Comparison of ENCODE assay signal across 8 cellular contexts in genomic region chr12:92133795-92134637, GRCh38. TPM values are rescaled to one million over a fixed set of nuclear protein-coding genes. Genes with fewer than 3 reads are reported as not detected.
DNase-seq lines count a peak whose midpoint lies in the region; TF ChIP-seq lines count a peak whose summit lies in the region.

No MANE protein-coding gene starts in this region.

- no peaks in the 10 kb centered on the region for H3K9me3 ChIP-seq in colonic mucosa

- no peaks in the 10 kb centered on the region for H3K27me3 Mint-ChIP-seq in activated naive CD4-positive, alpha-beta T cell treated with anti-CD3 and anti-CD28 coated beads, Interleukin-2, amount 50 U/mL, for 24 hours

- H3K36me3 ChIP-seq in colonic mucosa: no peaks in the 10 kb centered on the region

- no peak for TF ChIP-seq CTCF in colonic mucosa (IDR thresholded peaks at IDR 0.05)

- H3K9me3 Mint-ChIP-seq in activated naive CD4-positive, alpha-beta T cell treated with anti-CD3 and anti-CD28 coated beads, Interleukin-2, amount 50 U/mL, for 24 hours: peaks cover 6% of the 10 kb centered on the region

- H3K4me3 Mint-ChIP-seq in activated naive CD4-positive, alpha-beta T cell treated with anti-CD3 and anti-CD28 coated beads, Interleukin-2, amount 50 U/mL, for 24 hours: peak overlapping the region; percentile 97

- intact Hi-C loops in colonic mucosa (cut with DNase I): no loop called here

- peaks cover 76% of the 10 kb centered on the region for H3K4me1 Mint-ChIP-seq in activated naive CD4-positive, alpha-beta T cell treated with anti-CD3 and anti-CD28 coated beads, Interleukin-2, amount 50 U/mL, for 24 hours

- H3K27ac Mint-ChIP-seq in activated naive CD4-positive, alpha-beta T cell treated with anti-CD3 and anti-CD28 coated beads, Interleukin-2, amount 50 U/mL, for 24 hours: peak overlapping the region; percentile 87

- H3K4me3 ChIP-seq in colonic mucosa (no peak overlapping the region), skin epidermis (no peak overlapping the region)

- H3K27ac ChIP-seq in colonic mucosa: peak overlapping the region; percentile 68
- peak overlapping the region in 19 of 21 experiments; percentile 10 to 100 (median 61) for H3K27ac ChIP-seq in skin epidermis

- H3K9ac ChIP-seq in colonic mucosa (ENCODE audit: low read depth in 2 of 2, low read length in 2 of 2): peak overlapping the region in 1 of 2 donors; percentile 44

- DNase-seq in activated naive CD4-positive, alpha-beta T cell (lab: John Stamatoyannopoulos, UW): no peak
- DNase-seq in MV-4-11 (lab: John Stamatoyannopoulos, UW) (peak; percentile 53), colonic mucosa (no peak), anterior cingulate cortex (lab: John Stamatoyannopoulos, UW) (no peak), hippocampal formation (lab: John Stamatoyannopoulos, UW) (no peak)
- no peak for DNase-seq in stimulated activated naive CD4-positive, alpha-beta T cell treated with Interleukin-2 at 50 U/mL for 16 hours (lab: John Stamatoyannopoulos, UW)

- H3K36me3 Mint-ChIP-seq in activated naive CD4-positive, alpha-beta T cell treated with anti-CD3 and anti-CD28 coated beads, Interleukin-2, amount 50 U/mL, for 24 hours: peaks cover 43% of the 10 kb centered on the region

- H3K27me3 ChIP-seq in colonic mucosa: no peaks in the 10 kb centered on the region

- H3K4me1 ChIP-seq in colonic mucosa: peaks cover 20% of the 10 kb centered on the region

RNA-seq across cellular contexts. Expression of gene BTG1, which starts 11.6 kb away (rescaled TPM):
- total RNA-seq in colonic mucosa: 100 to 1,000 TPM in 1 of 2 donors, 10 to 100 TPM in 1; 87.1 to 152 TPM
